In the genomic region with DNA sequence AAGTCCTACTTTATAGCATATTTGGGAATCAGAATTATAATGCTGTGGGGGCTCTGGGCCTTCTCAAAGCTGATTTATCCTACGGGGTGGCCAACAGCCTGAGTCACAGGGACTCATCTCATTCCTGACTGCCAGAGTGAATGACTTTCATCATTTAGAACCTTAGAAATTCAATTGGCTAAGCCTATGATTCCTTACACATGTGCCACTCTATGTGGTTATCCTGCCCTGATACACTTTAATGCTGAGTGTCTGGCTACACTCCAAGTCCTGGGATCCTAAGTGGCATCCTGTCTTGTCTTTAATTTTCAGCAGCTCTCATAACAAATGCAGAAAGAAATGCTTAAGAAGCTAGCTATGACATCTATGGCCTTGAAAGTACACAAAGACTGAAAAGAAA, we compare ENCODE assay signal across 28 cellular contexts.
"Had no signal": no experiment of that assay in that cellular context is flagged by ENCODE, and none has a peak within 500 bp of the region (broad histone marks: within the 10 kb centered on the region; RNA-seq: fewer than 3 reads in every experiment).

No MANE protein-coding gene starts in this region.

- ATAC-seq: activated CD4-positive, CD25-positive, alpha-beta regulatory T cell treated with anti-CD3 and anti-CD28 coated beads, Interleukin-2, amount 50 U/mL, for 24 hours; heart right ventricle; left lung; lower lobe of right lung; naive thymus-derived CD8-positive, alpha-beta T cell; psoas muscle had no signal

- DNase-seq: activated CD4-positive, alpha-beta memory T cell treated with anti-CD3 and anti-CD28 coated beads for 36 hours; activated CD4-positive, alpha-beta T cell treated with anti-CD3 and anti-CD28 coated beads for 48 hours; activated CD8-positive, alpha-beta memory T cell treated with anti-CD3 and anti-CD28 coated beads, Interleukin-2, amount 50 U/mL, for 4 hours; activated effector memory CD4-positive, alpha-beta T cell treated with anti-CD3 and anti-CD28 coated beads, Interleukin-2, amount 50 U/mL, for 16 hours; activated naive CD4-positive, alpha-beta T cell treated with anti-CD3 and anti-CD28 coated beads for 36 hours; activated T-cell treated with anti-CD3 and anti-CD28 coated beads, Interleukin-2, amount 50 U/mL, for 1 hour; amniotic stem cell; brain microvascular endothelial cell; dorsolateral prefrontal cortex; effector memory CD4-positive, alpha-beta T cell; heart right ventricle; kidney glomerular epithelial cell; left lung; lower lobe of right lung; mesenchymal stem cell; naive thymus-derived CD8-positive, alpha-beta T cell; nucleus accumbens; psoas muscle; sigmoid colon; stimulated activated naive CD4-positive, alpha-beta T cell; WERI-Rb-1 had no signal

- H3K4me1 ChIP-seq: heart right ventricle, left lung, lower lobe of right lung, parathyroid adenoma, psoas muscle, sigmoid colon, suprapubic skin, tibial nerve had no signal

- H3K36me3 ChIP-seq: brain microvascular endothelial cell, heart right ventricle, left lung, lower lobe of right lung, sigmoid colon, suprapubic skin, WERI-Rb-1 had no signal

- H3K9me3 ChIP-seq: heart right ventricle, left lung, lower lobe of right lung, psoas muscle, sigmoid colon, suprapubic skin, tibial nerve had no signal

- H3K36me3 Mint-ChIP-seq: activated CD4-positive, alpha-beta memory T cell treated with anti-CD3 and anti-CD28 coated beads for 36 hours had no signal

- H3K4me3 ChIP-seq: coronary artery, dorsolateral prefrontal cortex, heart right ventricle, left lung, lower lobe of right lung, psoas muscle, sigmoid colon, suprapubic skin, tibial nerve had no signal

- H3K9me3 Mint-ChIP-seq: activated CD4-positive, alpha-beta memory T cell treated with anti-CD3 and anti-CD28 coated beads for 36 hours; activated naive CD4-positive, alpha-beta T cell treated with anti-CD3 and anti-CD28 coated beads for 36 hours; activated T-helper 1 cell treated with anti-CD3 and anti-CD28 coated beads, Interleukin-12 subunit alpha, Interleukin-12 subunit beta, Interleukin-2, Interleukin-4 antibody, amounts not matched to agents 30 ng/mL and 10 ng/mL and 1 ng/mL, durations not matched to agents 14 hours and 24 hours and 36 hours; neural crest cell had no signal

- H3K27ac Mint-ChIP-seq: activated CD4-positive, alpha-beta memory T cell treated with anti-CD3 and anti-CD28 coated beads for 36 hours; activated naive CD4-positive, alpha-beta T cell treated with anti-CD3 and anti-CD28 coated beads for 36 hours; activated T-helper 1 cell treated with anti-CD3 and anti-CD28 coated beads, Interleukin-12 subunit alpha, Interleukin-12 subunit beta, Interleukin-2, Interleukin-4 antibody, amounts not matched to agents 30 ng/mL and 10 ng/mL and 1 ng/mL, durations not matched to agents 14 hours and 24 hours and 36 hours; naive thymus-derived CD8-positive, alpha-beta T cell had no signal

- H3K27ac ChIP-seq: brain microvascular endothelial cell, coronary artery, dorsolateral prefrontal cortex, heart right ventricle, left lung, lower lobe of right lung, parathyroid adenoma, psoas muscle, sigmoid colon, suprapubic skin, tibial nerve, WERI-Rb-1 had no signal

- H3K27me3 ChIP-seq: brain microvascular endothelial cell, dorsolateral prefrontal cortex, heart right ventricle, left lung, sigmoid colon, suprapubic skin, tibial nerve had no signal

- H3K9ac ChIP-seq: parathyroid adenoma had no signal

- H3K4me1 Mint-ChIP-seq: neural crest cell had no signal

- H3K4me3 Mint-ChIP-seq: activated CD4-positive, alpha-beta memory T cell treated with anti-CD3 and anti-CD28 coated beads for 36 hours; activated naive CD4-positive, alpha-beta T cell treated with anti-CD3 and anti-CD28 coated beads for 36 hours; activated T-helper 1 cell treated with anti-CD3 and anti-CD28 coated beads, Interleukin-12 subunit alpha, Interleukin-12 subunit beta, Interleukin-2, Interleukin-4 antibody, amounts not matched to agents 30 ng/mL and 10 ng/mL and 1 ng/mL, durations not matched to agents 14 hours and 24 hours and 36 hours; naive thymus-derived CD8-positive, alpha-beta T cell; neural crest cell had no signal
